In genomic region chr3:179272385-179272784, GRCh38 we compare ENCODE assay signal across 2 cellular contexts.
TF ChIP-seq lines count a peak whose summit lies in the region.

No MANE protein-coding gene starts in this region.

TF ChIP-seq in IMR-90, 13 proteins besides CTCF, POLR2A, EP300 and RAD21:
- TF ChIP-seq USF2 (IDR thresholded peaks at IDR 0.05; ENCODE audit: low read depth, low read length) (no peak), SMC3 (IDR thresholded peaks at IDR 0.05; ENCODE audit: low read depth, low read length) (peak; percentile 38; the same call in 1 of the 2 replicates)

TF ChIP-seq in GM12878, 131 proteins besides CTCF, POLR2A, EP300 and RAD21:
- TF ChIP-seq SMC3 (IDR thresholded peaks at IDR 0.05; ENCODE audit: borderline replicate concordance, low read length) = 0 out of 2 replicates have a peak, but pooled peaks have one; percentile 12
- TF ChIP-seq SMARCA5 (IDR thresholded peaks at IDR 0.05) = no peak
